ENCODE assay signal across 9 cellular contexts in genomic region chr2:27303093-27304025, GRCh38. TPM values are rescaled to one million over a fixed set of nuclear protein-coding genes. Genes with fewer than 3 reads are reported as not detected.
DNase-seq lines count a peak whose midpoint lies in the region; TF ChIP-seq lines count a peak whose summit lies in the region.
"Had no signal": no experiment of that assay in that cellular context is flagged by ENCODE, and none has a peak within 500 bp of the region (broad histone marks: within the 10 kb centered on the region; RNA-seq: fewer than 3 reads in every experiment).

No MANE protein-coding gene starts in this region.

- TF ChIP-seq EP300 in transverse colon (IDR thresholded peaks at IDR 0.05; ENCODE audit: low read depth), result no peak

- no peaks in the 10 kb centered on the region for H3K9me3 ChIP-seq in CD4-positive, alpha-beta memory T cell (ENCODE audit: control insufficient read depth in 1 of 2, low read length in 2 of 2)
- H3K9me3 ChIP-seq in effector memory CD4-positive, alpha-beta T cell (ENCODE audit: control insufficient read depth, low read length), result no peaks in the 10 kb centered on the region
- H3K9me3 ChIP-seq in transverse colon, result no peaks in the 10 kb centered on the region

- peaks cover 15% of the 10 kb centered on the region for H3K4me1 ChIP-seq in CD4-positive, alpha-beta memory T cell (ENCODE audit: insufficient read depth, low read length)
- H3K4me1 ChIP-seq in effector memory CD4-positive, alpha-beta T cell (ENCODE audit: control insufficient read depth, insufficient read depth, low read length, poor library complexity, severe bottlenecking), result peaks cover 11% of the 10 kb centered on the region
- H3K4me1 ChIP-seq in transverse colon, result peaks cover 0 to 25% (median 21%) of the 10 kb centered on the region in 4 donors

- DNase-seq in CD4-positive, alpha-beta memory T cell, result peak in 4 of 5 donors; percentile 47 to 54 (median 50)
- DNase-seq in HCEC 1CT (peak; percentile 76), NCI-H446 treated with DMSO at 0.1 percent for 48 hours (lab: John Stamatoyannopoulos, UW) (peak; percentile 51), mesothelial cell of epicardium (ENCODE audit: low spot score in 2 of 2, unreplicated experiment in 2 of 2) (no peak), transverse colon (peak; percentile 41), cortex of kidney (lab: John Stamatoyannopoulos, UW) (no peak)
- DNase-seq in effector memory CD4-positive, alpha-beta T cell, result peak in 1 of 3 donors; percentile 29

- no peak for TF ChIP-seq POLR2A in transverse colon (IDR thresholded peaks at IDR 0.05)

- H3K36me3 Mint-ChIP-seq in CD4-positive, alpha-beta memory T cell, result no peaks in the 10 kb centered on the region
- no peaks in the 10 kb centered on the region for H3K36me3 Mint-ChIP-seq in mesothelial cell of epicardium

- H3K9me3 Mint-ChIP-seq in CD4-positive, alpha-beta memory T cell, result peaks cover 0 to 2% (median 0%) of the 10 kb centered on the region in 8 donors
- no peaks in the 10 kb centered on the region for H3K9me3 Mint-ChIP-seq in mesothelial cell of epicardium

- 5 to 19% methylated on average over 15 to 22 of the region's 25 CpGs for WGBS in transverse colon (ENCODE audit: low coverage in 1 of 2), 2 donors

- peaks cover 13% of the 10 kb centered on the region for H3K27me3 ChIP-seq in CD4-positive, alpha-beta memory T cell (ENCODE audit: insufficient read depth, low read length)
- H3K27me3 ChIP-seq in effector memory CD4-positive, alpha-beta T cell (replicated peaks; ENCODE audit: control insufficient read depth, insufficient read depth, low read length, poor library complexity, severe bottlenecking), result peaks cover 14% of the 10 kb centered on the region
- peaks cover 40% of the 10 kb centered on the region for H3K27me3 ChIP-seq in transverse colon

- peak overlapping the region in 5 of 7 donors; percentile 21 to 85 (median 75) for H3K27ac Mint-ChIP-seq in CD4-positive, alpha-beta memory T cell
- no peak overlapping the region for H3K27ac Mint-ChIP-seq in mesothelial cell of epicardium

- intact Hi-C loops in CD4-positive, alpha-beta memory T cell (cut with micrococcal nuclease), result loop anchor here (1.0 kb wide), 3 partner anchors 133 to 342 kb away; no protein-coding TSS in a partner anchor
- intact Hi-C loops in transverse colon (cut with DNase I; ENCODE audit: low total_unique reads), result no loop called here

- in situ Hi-C loops in transverse colon (cut with MboI; ENCODE audit: low pct_ligation_motif_present in 1 of 4, low pct_unique_long_range_greater_than_20kb in 1 of 4, low sequenced_read_pairs in 3 of 4), result no loop called here

- peak overlapping the region; percentile 64 to 84 (median 74) for H3K4me3 Mint-ChIP-seq in CD4-positive, alpha-beta memory T cell
- H3K4me3 Mint-ChIP-seq in mesothelial cell of epicardium, result peak overlapping the region; percentile 31

- peaks cover 18% of the 10 kb centered on the region in 2 donors for H3K27me3 Mint-ChIP-seq in CD4-positive, alpha-beta memory T cell
- peaks cover 47% of the 10 kb centered on the region for H3K27me3 Mint-ChIP-seq in mesothelial cell of epicardium (ENCODE audit: low read depth)

- POLR2A ChIA-PET in CD4-positive, alpha-beta memory T cell (lab: Charles Lee; ENCODE audit: partially characterized antibody), result interaction anchor here (1.0 to 1.8 kb wide), 2 partner anchors 23 to 216 kb away, joined by 3 to 4 read pairs; no protein-coding TSS in a partner anchor

- H3K4me3 ChIP-seq in CD4-positive, alpha-beta memory T cell (ENCODE audit: low read length in 2 of 2), result no peak overlapping the region
- H3K4me3 ChIP-seq in WI38 (ENCODE audit: low read depth, low read length) (no peak overlapping the region), transverse colon (peak overlapping the region in 3 of 4 donors; percentile 20 to 51 (median 32))
- peak overlapping the region; percentile 37 for H3K4me3 ChIP-seq in effector memory CD4-positive, alpha-beta T cell (ENCODE audit: insufficient read depth, low read depth, low read length, poor library complexity, severe bottlenecking)

- no peak overlapping the region for H3K27ac ChIP-seq in CD4-positive, alpha-beta memory T cell (ENCODE audit: low read depth, low read length)
- H3K27ac ChIP-seq in effector memory CD4-positive, alpha-beta T cell (ENCODE audit: insufficient read depth, low read length, poor library complexity, severe bottlenecking), result no peak overlapping the region
- H3K27ac ChIP-seq in transverse colon, result peak overlapping the region in 2 of 4 donors; percentile 35 to 42

- H3K4me1 Mint-ChIP-seq in CD4-positive, alpha-beta memory T cell, result peaks cover 0 to 9% (median 6%) of the 10 kb centered on the region in 4 donors
- H3K4me1 Mint-ChIP-seq in mesothelial cell of epicardium, result no peaks in the 10 kb centered on the region

- H3K36me3 ChIP-seq in CD4-positive, alpha-beta memory T cell (ENCODE audit: insufficient read depth, low read length), result no peaks in the 10 kb centered on the region
- no peaks in the 10 kb centered on the region for H3K36me3 ChIP-seq in effector memory CD4-positive, alpha-beta T cell (ENCODE audit: control insufficient read depth, insufficient read depth, low read length)
- no peaks in the 10 kb centered on the region for H3K36me3 ChIP-seq in transverse colon

- CTCF ChIA-PET in CD4-positive, alpha-beta memory T cell (lab: Charles Lee; ENCODE audit: partially characterized antibody), result interaction anchor here (0.6 to 4.4 kb wide), 48 partner anchors 10 to 1477 kb away, joined by 3 to 41 read pairs (median 5); partner anchors contain the start of genes ABHD1, EIF2B4, MAPRE3 and MPV17

- peak; percentile 68 for TF ChIP-seq CTCF in WI38 (IDR thresholded peaks at IDR 0.05; ENCODE audit: low read depth, low read length)
- TF ChIP-seq CTCF in mesothelial cell of epicardium (IDR thresholded peaks at IDR 0.05; ENCODE audit: unreplicated experiment), result peak; percentile 88
- TF ChIP-seq CTCF in transverse colon (IDR thresholded peaks at IDR 0.05), result peak; percentile 82 to 90 (median 84)

RNA-seq across cellular contexts. Expression of gene UCN, which starts 4.9 kb away (rescaled TPM):
- total RNA-seq in CD4-positive, alpha-beta memory T cell, result 1 to 10 TPM; 5.1 to 5.4 TPM
- polyA plus RNA-seq in CD4-positive, alpha-beta memory T cell, result under 1 TPM in 1 of 2 donors, not detected in 1; 0.84 TPM
- total RNA-seq in mesothelial cell of epicardium (3.1 to 5.1 TPM (median 4.4 TPM) in 3 replicates), transverse colon (10 to 100 TPM in 1 of 4 donors, 1 to 10 TPM in 1, under 1 TPM in 1, not detected in 1; 0.82 to 10.8 (median 2.2) TPM)

RNA-seq across cellular contexts. Expression of gene MPV17, which starts 19.5 kb away (rescaled TPM):
- total RNA-seq in CD4-positive, alpha-beta memory T cell, result 10 to 100 TPM; 89.3 to 93.3 TPM
- polyA plus RNA-seq in CD4-positive, alpha-beta memory T cell, result 100 to 1,000 TPM; 125 to 162 TPM
- total RNA-seq in mesothelial cell of epicardium, result 65.8 to 70.0 TPM (median 68.3 TPM) in 3 replicates
- 10 to 100 TPM; 34.4 to 53.8 (median 38.3) TPM for total RNA-seq in transverse colon

RNA-seq across cellular contexts. Expression of gene TRIM54, which starts 21.1 kb away (rescaled TPM):
- under 1 TPM in 1 of 2 experiments, not detected in 1; 0.17 TPM for total RNA-seq in CD4-positive, alpha-beta memory T cell
- polyA plus RNA-seq in CD4-positive, alpha-beta memory T cell, result not detected
- total RNA-seq in mesothelial cell of epicardium (0.18 to 0.47 TPM (median 0.18 TPM) in 3 replicates), transverse colon (1 to 10 TPM in 2 of 4 donors, under 1 TPM in 1, not detected in 1; 0.40 to 1.9 (median 1.2) TPM)
- total RNA-seq: T-helper 2 cell treated with Interferon-gamma antibody and Interleukin-4, amounts not matched to agents 100 ng/mL and 5 ng/mL, for 36 hours had no signal

RNA-seq across cellular contexts. Expression of gene DNAJC5G, which starts 28.1 kb away (rescaled TPM):
- not detected for total RNA-seq in CD4-positive, alpha-beta memory T cell
- not detected for polyA plus RNA-seq in CD4-positive, alpha-beta memory T cell
- total RNA-seq in mesothelial cell of epicardium, result 0.18 to 0.27 TPM in 2 of 3 replicates, not detected in the other
- not detected for total RNA-seq in transverse colon
- total RNA-seq: T-helper 2 cell treated with Interferon-gamma antibody and Interleukin-4, amounts not matched to agents 100 ng/mL and 5 ng/mL, for 36 hours had no signal

RNA-seq across cellular contexts. Expression of gene SLC30A3, which starts 40.5 kb away (rescaled TPM):
- not detected for total RNA-seq in CD4-positive, alpha-beta memory T cell
- not detected for polyA plus RNA-seq in CD4-positive, alpha-beta memory T cell
- total RNA-seq in mesothelial cell of epicardium, result 2.3 to 3.4 TPM (median 3.1 TPM) in 3 replicates
- total RNA-seq in transverse colon, result under 1 TPM in 1 of 4 donors, not detected in 3; 0.60 TPM

Comparison
In these comparisons a context has a peak if more than half of its experiments do, and no peak if none do; other contexts are left out.
1. DNase-seq: peak in CD4-positive, alpha-beta memory T cell (4 of 5), HCEC 1CT (single experiment), NCI-H446 treated with DMSO at 0.1 percent for 48 hours (single experiment) and transverse colon (single experiment); none in mesothelial cell of epicardium (0 of 2) and cortex of kidney (single experiment).
2. H3K4me3 ChIP-seq: peak in effector memory CD4-positive, alpha-beta T cell (single experiment) and transverse colon (3 of 4); none in CD4-positive, alpha-beta memory T cell (0 of 2) and WI38 (single experiment).
3. Peak in every context shown above with its lines, with median percentiles within 50 percentile points of each other: CTCF ChIP-seq.